Comparison of ENCODE assay signal across 8 cellular contexts in the genomic region with DNA sequence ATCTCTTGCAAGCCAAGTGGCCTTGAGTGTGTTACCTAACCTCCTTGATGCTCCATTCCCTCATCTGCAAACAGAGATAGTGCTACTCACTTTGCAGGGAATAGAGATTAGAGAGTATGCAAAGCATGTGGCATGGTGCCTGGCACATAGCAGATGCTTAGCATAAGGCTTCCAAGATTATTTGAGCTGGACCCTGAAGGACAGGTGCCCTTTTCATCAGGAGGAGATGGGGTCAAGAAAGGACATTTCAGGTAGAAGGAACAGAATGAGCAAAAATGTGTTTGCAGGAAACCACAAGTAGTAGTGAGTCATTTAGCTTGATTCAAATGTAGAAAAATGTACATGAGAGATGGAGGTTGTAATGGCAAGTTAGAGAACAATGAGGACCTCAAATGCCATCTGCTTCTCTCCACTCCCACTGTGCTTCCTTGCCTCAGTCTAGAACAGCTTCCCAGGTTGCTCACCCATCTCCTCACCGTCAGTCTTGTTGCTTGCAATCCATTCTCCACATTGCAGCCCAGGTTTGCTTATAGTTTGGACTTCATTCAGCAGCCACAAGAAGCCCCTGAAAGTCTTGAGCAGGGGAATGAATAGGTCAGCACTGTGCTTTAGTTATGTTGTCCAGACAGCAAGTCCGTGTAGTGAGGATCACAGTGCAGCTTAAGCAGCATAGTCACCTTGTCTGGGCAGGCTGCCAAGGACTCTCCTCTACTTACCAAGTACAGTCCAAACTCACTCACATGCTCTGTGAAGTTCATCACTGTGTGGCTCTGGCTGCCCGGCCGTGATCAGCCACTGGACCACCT.
DNase-seq lines count a peak whose midpoint lies in the region; ATAC-seq and FAIRE-seq lines count a peak whose summit lies in the region.

No MANE protein-coding gene starts in this region.

- DNase-seq in GM18507 (ENCODE audit: extremely low spot score, insufficient read length, low read depth) (peak; percentile 11), RKO (ENCODE audit: low spot score) (peak; percentile 25), cerebellar cortex (ENCODE audit: low spot score) (peak; percentile 77), GM19240 (ENCODE audit: insufficient read length, low spot score) (no peak)
- peak; percentile 61 for DNase-seq in stimulated activated CD4-positive, alpha-beta T cell treated with anti-CD3 and anti-CD28 coated beads, Interleukin-1b, Interleukin-23, amount 100 ng/mL, for 48 hours
- DNase-seq in effector CD8-positive, alpha-beta T cell (lab: John Stamatoyannopoulos, UW) = no peak

- FAIRE-seq in GM18507 (lab: Jason Lieb, UNC) = peak; percentile 45

- ATAC-seq in HG03064 (IDR thresholded peaks at IDR 0.05; ENCODE audit: low read depth, unreplicated experiment) (peak; percentile 60), GM18519 (IDR thresholded peaks at IDR 0.05; ENCODE audit: low FRiP score, unreplicated experiment) (no peak)

Comparison
In these comparisons a context has a peak if more than half of its experiments do, and no peak if none do; other contexts are left out.
1. DNase-seq: peak in GM18507 (single experiment), RKO (single experiment), cerebellar cortex (single experiment) and stimulated activated CD4-positive, alpha-beta T cell treated with anti-CD3 and anti-CD28 coated beads, Interleukin-1b, Interleukin-23, amount 100 ng/mL, for 48 hours (single experiment); none in GM19240 (single experiment) and effector CD8-positive, alpha-beta T cell (single experiment).